30 cellular contexts compared by ENCODE assay signal in the genomic region with DNA sequence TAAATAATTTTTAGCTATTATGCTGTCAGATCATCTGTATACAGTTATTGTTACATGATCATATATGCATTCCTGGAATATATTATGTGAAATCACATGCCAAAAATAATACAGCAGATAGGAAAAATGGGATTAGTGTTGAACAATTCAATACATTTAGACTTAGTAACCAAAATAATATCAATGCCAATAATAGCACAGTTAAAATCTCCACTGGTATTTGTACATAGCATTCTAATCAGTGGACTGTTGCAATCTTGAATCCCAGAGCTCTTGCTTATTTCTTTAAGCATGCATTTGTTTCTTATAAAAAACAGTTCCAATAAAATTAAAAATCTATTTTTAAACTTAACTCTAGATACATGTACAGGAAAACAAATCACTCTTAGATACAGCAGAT.
DNase-seq lines count a peak whose midpoint lies in the region; ATAC-seq and TF ChIP-seq lines count a peak whose summit lies in the region.
"Had no signal": no experiment of that assay in that cellular context is flagged by ENCODE, and none has a peak within 500 bp of the region (broad histone marks: within the 10 kb centered on the region; RNA-seq: fewer than 3 reads in every experiment).

No MANE protein-coding gene starts in this region.

- H3K14ac ChIP-seq in IMR-90 (replicated peaks; ENCODE audit: low read depth, low read length): no peak overlapping the region

- H3K4me3 ChIP-seq in AG04449 (ENCODE audit: low read depth, low read length) (no peak overlapping the region), IMR-90 (ENCODE audit: insufficient read depth, low read depth, low read length) (no peak overlapping the region), choroid plexus epithelial cell (ENCODE audit: low read depth, low read length) (no peak overlapping the region)
- H3K4me3 ChIP-seq: esophagus muscularis mucosa, HAP-1, left ventricle myocardium inferior, neural progenitor cell, Peyer's patch, right atrium auricular region, vagina had no signal

- no peak overlapping the region for H2AK9ac ChIP-seq in IMR-90 (replicated peaks; ENCODE audit: low read depth, low read length, poor library complexity)

- no peak overlapping the region for H3K4me3 Mint-ChIP-seq in type B pancreatic cell
- H3K4me3 Mint-ChIP-seq in Calu3 (ENCODE audit: low read depth, unreplicated experiment): no peak overlapping the region
- H3K4me3 Mint-ChIP-seq: activated CD8-positive, alpha-beta T cell treated with anti-CD3 and anti-CD28 coated beads for 36 hours; activated T-helper 17 cell treated with anti-CD3 and anti-CD28 coated beads, Interleukin-2, amount 50 U/mL, for 72 hours; CD4-positive, alpha-beta T cell; neural progenitor cell; stimulated activated naive CD8-positive, alpha-beta T cell treated with anti-CD3 and anti-CD28 coated beads, Interleukin-15, Interleukin-2, amounts not matched to agents 100 ng/mL and 50 ng/mL, for 24 hours had no signal

- no peak overlapping the region for H4K5ac ChIP-seq in IMR-90 (ENCODE audit: low read depth, low read length)

- no peak overlapping the region for H4K91ac ChIP-seq in IMR-90 (ENCODE audit: insufficient read depth, low read depth, low read length)

- H3K4ac ChIP-seq in IMR-90 (ENCODE audit: low read depth, low read length): no peak overlapping the region

- no peak overlapping the region for H2AFZ ChIP-seq in IMR-90 (replicated peaks; ENCODE audit: low read length, poor library complexity)
- H2AFZ ChIP-seq: neural progenitor cell had no signal

- H2BK120ac ChIP-seq in IMR-90 (ENCODE audit: low read depth, low read length): no peak overlapping the region

- POLR2A ChIA-PET in AG04449 (lab: Yijun Ruan, JAX) (no interaction called here), IMR-90 (lab: Charles Lee; ENCODE audit: unreplicated experiment) (no interaction called here)

- TF ChIP-seq POLR2A in IMR-90 (IDR thresholded peaks at IDR 0.05; ENCODE audit: low read depth, low read length): no peak

- H2BK15ac ChIP-seq in IMR-90 (ENCODE audit: low read depth, low read length): no peak overlapping the region

- no peaks in the 10 kb centered on the region for H3K36me3 Mint-ChIP-seq in type B pancreatic cell
- no peaks in the 10 kb centered on the region for H3K36me3 Mint-ChIP-seq in Calu3 (ENCODE audit: insufficient read depth, unreplicated experiment)
- H3K36me3 Mint-ChIP-seq: neural progenitor cell had no signal

- dilution Hi-C loops in IMR-90 (cut with HindIII; ENCODE audit: low sequenced_read_pairs, unreplicated experiment): no loop called here

- H3K36me3 ChIP-seq in IMR-90 (ENCODE audit: control insufficient read depth, insufficient read depth, low read length): no peaks in the 10 kb centered on the region
- H3K36me3 ChIP-seq: esophagus muscularis mucosa, HAP-1, left ventricle myocardium inferior, neural progenitor cell, Peyer's patch, right atrium auricular region, vagina had no signal

- H3K27ac Mint-ChIP-seq in type B pancreatic cell (no peak overlapping the region), Calu3 (ENCODE audit: unreplicated experiment) (no peak overlapping the region)
- H3K27ac Mint-ChIP-seq: activated CD8-positive, alpha-beta T cell treated with anti-CD3 and anti-CD28 coated beads for 36 hours; activated T-helper 17 cell treated with anti-CD3 and anti-CD28 coated beads, Interleukin-2, amount 50 U/mL, for 72 hours; CD4-positive, alpha-beta T cell; neural progenitor cell; stimulated activated naive CD8-positive, alpha-beta T cell treated with anti-CD3 and anti-CD28 coated beads, Interleukin-15, Interleukin-2, amounts not matched to agents 100 ng/mL and 50 ng/mL, for 24 hours had no signal

- no peak overlapping the region for H3K23ac ChIP-seq in IMR-90 (ENCODE audit: low read depth, low read length)

- no peak overlapping the region for H2BK5ac ChIP-seq in IMR-90 (ENCODE audit: low read depth, low read length, poor library complexity, severe bottlenecking)

- H3K27ac ChIP-seq in IMR-90 (ENCODE audit: insufficient read depth, low read length): no peak overlapping the region
- H3K27ac ChIP-seq: esophagus muscularis mucosa, left ventricle myocardium inferior, neural progenitor cell, Peyer's patch, right atrium auricular region, vagina had no signal

- intact Hi-C loops in IMR-90 (cut with micrococcal nuclease) (loop anchor here (10.0 kb wide), 1 partner anchor 303 kb away; no protein-coding TSS in a partner anchor), Calu3 (cut with micrococcal nuclease; ENCODE audit: unreplicated experiment) (no loop called here)

- no peak overlapping the region for H4K8ac ChIP-seq in IMR-90 (ENCODE audit: low read depth in 2 of 2, low read length in 2 of 2)

- no peaks in the 10 kb centered on the region for H4K20me1 ChIP-seq in IMR-90 (ENCODE audit: insufficient read depth, low read length)

- TF ChIP-seq CTCF in AG04449 (IDR thresholded peaks at IDR 0.05; ENCODE audit: insufficient read depth, low read length, missing control alignments) (no peak), IMR-90 (conservative IDR thresholded peaks at IDR 0.05; ENCODE audit: low read depth, low read length) (no peak), choroid plexus epithelial cell (conservative IDR thresholded peaks at IDR 0.05; ENCODE audit: low read depth, low read length) (no peak), type B pancreatic cell (conservative IDR thresholded peaks at IDR 0.05) (no peak), Calu3 (IDR thresholded peaks at IDR 0.05; ENCODE audit: unreplicated experiment) (no peak)

- no peaks in the 10 kb centered on the region for H3K4me1 ChIP-seq in IMR-90 (ENCODE audit: control insufficient read depth, insufficient read depth, low read length)
- H3K4me1 ChIP-seq: esophagus muscularis mucosa, left ventricle myocardium inferior, neural progenitor cell, Peyer's patch, right atrium auricular region, vagina had no signal

- no peaks in the 10 kb centered on the region for H3K27me3 ChIP-seq in IMR-90 (ENCODE audit: control insufficient read depth, insufficient read depth, low read length)
- H3K27me3 ChIP-seq: esophagus muscularis mucosa, neural progenitor cell, Peyer's patch, right atrium auricular region, vagina had no signal

- no peak overlapping the region for H3K9ac ChIP-seq in IMR-90 (ENCODE audit: low read depth, low read length)
- H3K9ac ChIP-seq: neural progenitor cell had no signal

- H2AK5ac ChIP-seq in IMR-90 (ENCODE audit: low read depth, low read length): no peak overlapping the region

- CTCF ChIA-PET in AG04449 (lab: Yijun Ruan, JAX): no interaction called here
- CTCF ChIA-PET in IMR-90 (lab: Yijun Ruan, JAX): no interaction called here
- CTCF ChIA-PET in Calu3 (lab: Charles Lee): no interaction called here

- H3K27me3 Mint-ChIP-seq in type B pancreatic cell (no peaks in the 10 kb centered on the region), Calu3 (ENCODE audit: unreplicated experiment) (no peaks in the 10 kb centered on the region)
- H3K27me3 Mint-ChIP-seq: activated CD8-positive, alpha-beta T cell treated with anti-CD3 and anti-CD28 coated beads for 36 hours; activated T-helper 17 cell treated with anti-CD3 and anti-CD28 coated beads, Interleukin-2, amount 50 U/mL, for 72 hours; CD4-positive, alpha-beta T cell; stimulated activated naive CD8-positive, alpha-beta T cell treated with anti-CD3 and anti-CD28 coated beads, Interleukin-15, Interleukin-2, amounts not matched to agents 100 ng/mL and 50 ng/mL, for 24 hours had no signal

- BruUV-seq in IMR-90 (replicated peaks; lab: Mats Ljungman, UMichigan) (no TSS peak), Calu3 (replicated peaks; lab: Mats Ljungman, UMichigan) (no TSS peak)

- no peak for TF ChIP-seq RAD21 in IMR-90 (IDR thresholded peaks at IDR 0.05; ENCODE audit: low read length)

- in situ Hi-C loops in IMR-90 (cut with MboI; ENCODE audit: low sequenced_read_pairs): no loop called here

- no peaks in the 10 kb centered on the region for H3K79me1 ChIP-seq in IMR-90 (ENCODE audit: low read depth in 1 of 2, low read length in 2 of 2)

- H3K4me2 ChIP-seq in IMR-90 (ENCODE audit: low read depth, low read length): no peak overlapping the region
- H3K4me2 ChIP-seq: neural progenitor cell had no signal

- ATAC-seq in IMR-90 (ENCODE audit: low read depth): peak; percentile 57
- ATAC-seq in HG03439 (IDR thresholded peaks at IDR 0.05; ENCODE audit: unreplicated experiment): no peak
- ATAC-seq in GM18519 (IDR thresholded peaks at IDR 0.05; ENCODE audit: low FRiP score, unreplicated experiment): no peak
- ATAC-seq: activated CD8-positive, alpha-beta T cell treated with anti-CD3 and anti-CD28 coated beads for 36 hours; activated T-helper 17 cell treated with anti-CD3 and anti-CD28 coated beads, Interleukin-2, amount 50 U/mL, for 72 hours had no signal

- H3K9me3 Mint-ChIP-seq in type B pancreatic cell (no peaks in the 10 kb centered on the region), Calu3 (ENCODE audit: low read depth, unreplicated experiment) (no peaks in the 10 kb centered on the region)
- H3K9me3 Mint-ChIP-seq: neural progenitor cell had no signal

- no peaks in the 10 kb centered on the region for H3K9me1 ChIP-seq in IMR-90 (ENCODE audit: insufficient read depth, low read length)

- no peaks in the 10 kb centered on the region for H3K9me3 ChIP-seq in IMR-90 (ENCODE audit: control insufficient read depth, insufficient read depth, low read length)
- H3K9me3 ChIP-seq: esophagus muscularis mucosa, HAP-1, left ventricle myocardium inferior, Peyer's patch, right atrium auricular region, vagina had no signal

- no peak overlapping the region for H3K18ac ChIP-seq in IMR-90 (ENCODE audit: low read depth, low read length)

- peak; percentile 49 for DNase-seq in AG04449 (ENCODE audit: low read depth, low spot score)
- peak; percentile 38 for DNase-seq in IMR-90
- DNase-seq in choroid plexus epithelial cell (ENCODE audit: low read depth): peak; percentile 72
- peak; percentile 6 for DNase-seq in hepatic stellate cell (ENCODE audit: low spot score)
- no peak for DNase-seq in type B pancreatic cell (ENCODE audit: extremely low spot score, unreplicated experiment)
- DNase-seq in Calu3: no peak
- DNase-seq: activated CD4-positive, alpha-beta T cell treated with anti-CD3 and anti-CD28 coated beads for 1 hour; activated CD8-positive, alpha-beta T cell treated with anti-CD3 and anti-CD28 coated beads for 36 hours; activated naive CD4-positive, alpha-beta T cell treated with anti-CD3 and anti-CD28 coated beads, Interleukin-2, amount 50 U/mL, for 16 hours; anterior cingulate cortex; CD4-positive, alpha-beta T cell; central memory CD4-positive, alpha-beta T cell; dermis blood vessel endothelial cell; left ventricle myocardium inferior; NCI-H146; NCI-H446 treated with DMSO at 0.1 percent for 48 hours; NCI-H774; Peyer's patch; SHP77 treated with DMSO at 0.1 percent for 48 hours; stimulated activated CD8-positive, alpha-beta memory T cell treated with anti-CD3 and anti-CD28 coated beads, Interleukin-4, amount 100 ng/mL, for 48 hours; SW 1271 had no signal

- H3K4me1 Mint-ChIP-seq in type B pancreatic cell (ENCODE audit: unreplicated experiment): no peaks in the 10 kb centered on the region
- no peaks in the 10 kb centered on the region for H3K4me1 Mint-ChIP-seq in Calu3 (ENCODE audit: low read depth, unreplicated experiment)
- H3K4me1 Mint-ChIP-seq: activated T-helper 17 cell treated with anti-CD3 and anti-CD28 coated beads, Interleukin-2, amount 50 U/mL, for 72 hours had no signal

- H3K56ac ChIP-seq in IMR-90 (ENCODE audit: extremely low read depth, insufficient read depth, low read length): no peak overlapping the region

- no peak overlapping the region for H2BK20ac ChIP-seq in IMR-90 (ENCODE audit: low read depth, low read length)

Comparison
In these comparisons a context has a peak if more than half of its experiments do, and no peak if none do; other contexts are left out.
1. DNase-seq: peak in AG04449 (single experiment), IMR-90 (single experiment), choroid plexus epithelial cell (single experiment) and hepatic stellate cell (single experiment); none in type B pancreatic cell (single experiment) and Calu3 (single experiment).